8 cellular contexts compared by ENCODE assay signal in genomic region chr1:101239095-101240040, GRCh38. TPM values are rescaled to one million over a fixed set of nuclear protein-coding genes. Genes with fewer than 3 reads are reported as not detected.
DNase-seq lines count a peak whose midpoint lies in the region; ATAC-seq and TF ChIP-seq lines count a peak whose summit lies in the region.

No MANE protein-coding gene starts in this region.

- H3K4me1 ChIP-seq in heart right ventricle (peaks cover 0 to 59% (median 37%) of the 10 kb centered on the region in 9 donors), vagina (peaks cover 33% of the 10 kb centered on the region)

- H3K27ac Mint-ChIP-seq in natural killer cell treated with Interleukin-12 subunit alpha and Interleukin-12 subunit beta and Interleukin-15 and Interleukin-18, amount 100 ng/mL, for 72 hours: peak overlapping the region; percentile 85 to 94

- H3K4me3 ChIP-seq in heart right ventricle: peak overlapping the region; percentile 2 to 90 (median 71)
- peak overlapping the region; percentile 3 to 57 for H3K4me3 ChIP-seq in vagina

- H3K4me1 Mint-ChIP-seq in natural killer cell treated with Interleukin-12 subunit alpha and Interleukin-12 subunit beta and Interleukin-15 and Interleukin-18, amount 100 ng/mL, for 72 hours (ENCODE audit: low read depth in 2 of 2): peaks cover 67 to 69% of the 10 kb centered on the region in 2 donors

- H3K27me3 ChIP-seq in heart right ventricle (no peaks in the 10 kb centered on the region), vagina (no peaks in the 10 kb centered on the region)

- peak overlapping the region; percentile 43 to 99 (median 96) for H3K27ac ChIP-seq in heart right ventricle
- peak overlapping the region; percentile 35 for H3K27ac ChIP-seq in angular gyrus (ENCODE audit: low read depth, low read length)
- H3K27ac ChIP-seq in vagina: no peak overlapping the region

- TF ChIP-seq POLR2A in vagina (IDR thresholded peaks at IDR 0.05): no peak

- H3K9me3 ChIP-seq in heart right ventricle: no peaks in the 10 kb centered on the region
- H3K9me3 ChIP-seq in vagina: no peaks in the 10 kb centered on the region

- DNase-seq in heart right ventricle (no peak), Right ventricle myocardium inferior (ENCODE audit: missing footprints) (no peak), vagina (ENCODE audit: extremely low spot score in 2 of 2) (no peak), A172 (ENCODE audit: low spot score) (no peak), HCEC 1CT (no peak)
- peak; percentile 82 for DNase-seq in natural killer cell treated with Interleukin-12 subunit alpha and Interleukin-12 subunit beta and Interleukin-15 and Interleukin-18, amount 100 ng/mL, for 72 hours (ENCODE audit: low spot score)

- TF ChIP-seq CTCF in heart right ventricle (IDR thresholded peaks at IDR 0.05): peak in 5 of 9 donors; percentile 0 to 48 (median 8)
- TF ChIP-seq CTCF in vagina (IDR thresholded peaks at IDR 0.05): no peak

- intact Hi-C loops in heart right ventricle (cut with DNase I) (loop anchor here (2.0 to 10.0 kb wide), 18 partner anchors 48 to 319 kb away; partner anchors contain the start of gene DPH5 (in 4 of the 10)), Right ventricle myocardium inferior (cut with DNase I) (loop anchor here (2.0 to 5.0 kb wide), 4 partner anchors 49 to 319 kb away; no protein-coding TSS in a partner anchor), vagina (cut with DNase I) (no loop called here)

- H3K36me3 Mint-ChIP-seq in natural killer cell treated with Interleukin-12 subunit alpha and Interleukin-12 subunit beta and Interleukin-15 and Interleukin-18, amount 100 ng/mL, for 72 hours: peaks cover 31% of the 10 kb centered on the region

- 48 to 51% methylated on average over 42 of the region's 42 CpGs for WGBS in heart right ventricle, 2 donors

- H3K36me3 ChIP-seq in heart right ventricle: peaks cover 0 to 47% (median 0%) of the 10 kb centered on the region in 9 donors
- H3K36me3 ChIP-seq in vagina: no peaks in the 10 kb centered on the region

- no peaks in the 10 kb centered on the region for H3K27me3 Mint-ChIP-seq in natural killer cell treated with Interleukin-12 subunit alpha and Interleukin-12 subunit beta and Interleukin-15 and Interleukin-18, amount 100 ng/mL, for 72 hours

- no peaks in the 10 kb centered on the region for H3K9me3 Mint-ChIP-seq in natural killer cell treated with Interleukin-12 subunit alpha and Interleukin-12 subunit beta and Interleukin-15 and Interleukin-18, amount 100 ng/mL, for 72 hours

- ATAC-seq in heart right ventricle: peak in 3 of 8 donors; percentile 0 to 5 (median 1)
- no peak for ATAC-seq in Right ventricle myocardium inferior
- ATAC-seq in natural killer cell treated with Interleukin-12 subunit alpha and Interleukin-12 subunit beta and Interleukin-15 and Interleukin-18, amount 100 ng/mL, for 72 hours: peak; percentile 57 to 81
- no peak for ATAC-seq in HG03521 (IDR thresholded peaks at IDR 0.05; ENCODE audit: unreplicated experiment)

- peak overlapping the region; percentile 92 for H3K4me3 Mint-ChIP-seq in natural killer cell treated with Interleukin-12 subunit alpha and Interleukin-12 subunit beta and Interleukin-15 and Interleukin-18, amount 100 ng/mL, for 72 hours

RNA-seq across cellular contexts. Expression of gene S1PR1, which starts 2.5 kb away (rescaled TPM):
- 10 to 100 TPM; 37.4 to 82.2 (median 55.2) TPM for total RNA-seq in heart right ventricle
- polyA plus RNA-seq in heart right ventricle: 10 to 100 TPM; 50.3 to 51.2 TPM
- 58.5 TPM for total RNA-seq in Right ventricle myocardium inferior
- 10 to 100 TPM; 11.8 to 49.3 TPM for total RNA-seq in natural killer cell treated with Interleukin-12 subunit alpha and Interleukin-12 subunit beta and Interleukin-15 and Interleukin-18, amount 100 ng/mL, for 72 hours
- 58.4 TPM for total RNA-seq in vagina
- 0.50 and 0.91 TPM in 2 replicates for total RNA-seq in A172 (2014; rRNA removed; shearing (Covaris generic))

Comparison
In these comparisons a context has a peak if more than half of its experiments do, and no peak if none do; other contexts are left out.
1. ATAC-seq: peak in natural killer cell treated with Interleukin-12 subunit alpha and Interleukin-12 subunit beta and Interleukin-15 and Interleukin-18, amount 100 ng/mL, for 72 hours (2 of 2); none in Right ventricle myocardium inferior (single experiment) and HG03521 (single experiment).
2. CTCF ChIP-seq: peak in heart right ventricle (5 of 9); none in vagina (0 of 3).